In genomic region chr4:119794681-119795080, GRCh38 we compare ENCODE assay signal across 26 cellular contexts.
"Had no signal": no experiment of that assay in that cellular context is flagged by ENCODE, and none has a peak within 500 bp of the region (broad histone marks: within the 10 kb centered on the region; RNA-seq: fewer than 3 reads in every experiment).

No MANE protein-coding gene starts in this region.

- H3K9me3 ChIP-seq: adrenal gland, ascending aorta, transverse colon, uterus had no signal

- H3K4me3 ChIP-seq: adrenal gland, ascending aorta, hepatocyte, smooth muscle cell, transverse colon, uterus had no signal

- H3K27ac ChIP-seq: adrenal gland, ascending aorta, hepatocyte, uterus had no signal

- H3K4me1 ChIP-seq: adrenal gland, ascending aorta, uterus had no signal

- H3K27me3 ChIP-seq: adrenal gland, ascending aorta, hepatocyte, transverse colon, uterus had no signal

- H3K4me2 ChIP-seq: hepatocyte, smooth muscle cell had no signal

- ATAC-seq: activated CD4-positive, CD25-positive, alpha-beta regulatory T cell treated with anti-CD3 and anti-CD28 coated beads, Interleukin-2, amount 50 U/mL, for 24 hours; activated CD8-positive, alpha-beta memory T cell treated with anti-CD3 and anti-CD28 coated beads, Interleukin-2, amount 10 ng/mL, durations not matched to agents 7 days and 5 days; activated CD8-positive, alpha-beta T cell treated with anti-CD3 and anti-CD28 coated beads for 36 hours; activated naive CD4-positive, alpha-beta T cell treated with anti-CD3 and anti-CD28 coated beads, Interleukin-2, amount 50 U/mL, for 72 hours; activated T-helper 17 cell treated with anti-CD3 and anti-CD28 coated beads, Interleukin-2, amount 50 U/mL, for 72 hours; sciatic nerve; stimulated activated naive B cell treated with anti-CD40 and anti-IgM and Interleukin-4, amounts not matched to agents 10 μg/mL and 1 μg/mL and 100 μg/mL, for 72 hours had no signal

- H2AFZ ChIP-seq: hepatocyte had no signal

- H3K79me2 ChIP-seq: hepatocyte had no signal

- H3K4me3 Mint-ChIP-seq: activated CD4-positive, alpha-beta T cell treated with anti-CD3 and anti-CD28 coated beads, Interleukin-2, amount 10 ng/mL, durations not matched to agents 7 days and 5 days; activated CD8-positive, alpha-beta memory T cell treated with anti-CD3 and anti-CD28 coated beads, Interleukin-2, amount 10 ng/mL, durations not matched to agents 7 days and 5 days; activated CD8-positive, alpha-beta T cell treated with anti-CD3 and anti-CD28 coated beads for 36 hours; activated T-helper 17 cell treated with anti-CD3 and anti-CD28 coated beads, Interleukin-2, amount 50 U/mL, for 72 hours; immature natural killer cell; memory B cell; neural crest cell; stimulated activated naive B cell treated with anti-CD40 and anti-IgM and Interleukin-4, amounts not matched to agents 10 μg/mL and 1 μg/mL and 100 μg/mL, for 72 hours had no signal

- H3K9me3 Mint-ChIP-seq: activated CD4-positive, alpha-beta T cell treated with anti-CD3 and anti-CD28 coated beads, Interleukin-2, amount 10 ng/mL, durations not matched to agents 7 days and 5 days; activated CD8-positive, alpha-beta T cell treated with anti-CD3 and anti-CD28 coated beads for 36 hours; activated naive CD4-positive, alpha-beta T cell treated with anti-CD3 and anti-CD28 coated beads, Interleukin-2, amount 50 U/mL, for 72 hours; activated T-helper 17 cell treated with anti-CD3 and anti-CD28 coated beads, Interleukin-2, amount 50 U/mL, for 72 hours; memory B cell had no signal

- H3K27me3 Mint-ChIP-seq: activated CD4-positive, alpha-beta T cell treated with anti-CD3 and anti-CD28 coated beads, Interleukin-2, amount 10 ng/mL, durations not matched to agents 7 days and 5 days; activated CD8-positive, alpha-beta memory T cell treated with anti-CD3 and anti-CD28 coated beads, Interleukin-2, amount 10 ng/mL, durations not matched to agents 7 days and 5 days; activated T-helper 17 cell treated with anti-CD3 and anti-CD28 coated beads, Interleukin-2, amount 50 U/mL, for 72 hours; stimulated activated naive B cell treated with anti-CD40 and anti-IgM and Interleukin-4, amounts not matched to agents 10 μg/mL and 1 μg/mL and 100 μg/mL, for 72 hours had no signal

- H3K36me3 Mint-ChIP-seq: activated CD8-positive, alpha-beta memory T cell treated with anti-CD3 and anti-CD28 coated beads, Interleukin-2, amount 10 ng/mL, durations not matched to agents 7 days and 5 days; activated naive CD4-positive, alpha-beta T cell treated with anti-CD3 and anti-CD28 coated beads, Interleukin-2, amount 50 U/mL, for 72 hours; immature natural killer cell; memory B cell; stimulated activated naive B cell treated with anti-CD40 and anti-IgM and Interleukin-4, amounts not matched to agents 10 μg/mL and 1 μg/mL and 100 μg/mL, for 72 hours had no signal

- H3K27ac Mint-ChIP-seq: activated CD4-positive, alpha-beta T cell treated with anti-CD3 and anti-CD28 coated beads, Interleukin-2, amount 10 ng/mL, durations not matched to agents 7 days and 5 days; activated CD8-positive, alpha-beta memory T cell treated with anti-CD3 and anti-CD28 coated beads, Interleukin-2, amount 10 ng/mL, durations not matched to agents 7 days and 5 days; activated CD8-positive, alpha-beta T cell treated with anti-CD3 and anti-CD28 coated beads for 36 hours; activated naive CD4-positive, alpha-beta T cell treated with anti-CD3 and anti-CD28 coated beads, Interleukin-2, amount 50 U/mL, for 72 hours; activated T-helper 17 cell treated with anti-CD3 and anti-CD28 coated beads, Interleukin-2, amount 50 U/mL, for 72 hours; immature natural killer cell; memory B cell; stimulated activated naive B cell treated with anti-CD40 and anti-IgM and Interleukin-4, amounts not matched to agents 10 μg/mL and 1 μg/mL and 100 μg/mL, for 72 hours had no signal

- DNase-seq: activated CD4-positive, alpha-beta T cell treated with anti-CD3 and anti-CD28 coated beads, Interleukin-2, amount 10 ng/mL, durations not matched to agents 7 days and 5 days; activated CD8-positive, alpha-beta memory T cell treated with anti-CD3 and anti-CD28 coated beads, Interleukin-2, amount 10 ng/mL, durations not matched to agents 7 days and 5 days; activated CD8-positive, alpha-beta T cell treated with anti-CD3 and anti-CD28 coated beads for 36 hours; activated T-cell treated with anti-CD3 and anti-CD28 coated beads, Interleukin-2, amount 50 U/mL, for 1 hour; adrenal gland; central memory CD4-positive, alpha-beta T cell; dermis blood vessel endothelial cell; effector CD8-positive, alpha-beta T cell; foreskin melanocyte; immature natural killer cell; occipital lobe; posterior cingulate gyrus; stimulated activated CD4-positive, alpha-beta T cell treated with anti-CD3 and anti-CD28 coated beads, Interleukin-15, amount 100 ng/mL, for 24 hours; stimulated activated CD8-positive, alpha-beta memory T cell treated with anti-CD3 and anti-CD28 coated beads, Interleukin-4, amount 100 ng/mL, for 48 hours; stimulated activated naive B cell treated with anti-CD40 and anti-IgM and Interleukin-4, amounts not matched to agents 10 μg/mL and 1 μg/mL and 100 μg/mL, for 72 hours; transverse colon; uterus had no signal

- H3K36me3 ChIP-seq: adrenal gland, ascending aorta, transverse colon, uterus had no signal

- H3K4me1 Mint-ChIP-seq: activated CD4-positive, alpha-beta T cell treated with anti-CD3 and anti-CD28 coated beads, Interleukin-2, amount 10 ng/mL, durations not matched to agents 7 days and 5 days; activated CD8-positive, alpha-beta memory T cell treated with anti-CD3 and anti-CD28 coated beads, Interleukin-2, amount 10 ng/mL, durations not matched to agents 7 days and 5 days; activated T-helper 17 cell treated with anti-CD3 and anti-CD28 coated beads, Interleukin-2, amount 50 U/mL, for 72 hours; immature natural killer cell; memory B cell; stimulated activated naive B cell treated with anti-CD40 and anti-IgM and Interleukin-4, amounts not matched to agents 10 μg/mL and 1 μg/mL and 100 μg/mL, for 72 hours had no signal
